8 cellular contexts compared by ENCODE assay signal in genomic region chr22:38506118-38506962, GRCh38. TPM values are rescaled to one million over a fixed set of nuclear protein-coding genes. Genes with fewer than 3 reads are reported as not detected.
DNase-seq lines count a peak whose midpoint lies in the region; ATAC-seq and TF ChIP-seq lines count a peak whose summit lies in the region.

Gene DDX17 (minus strand): TSS chr22:38506311.

- no peaks in the 10 kb centered on the region for H3K27me3 Mint-ChIP-seq in activated CD4-positive, alpha-beta T cell treated with anti-CD3 and anti-CD28 coated beads for 36 hours

- POLR2A ChIA-PET in activated CD4-positive, alpha-beta T cell treated with anti-CD3 and anti-CD28 coated beads for 36 hours (lab: Charles Lee) = no interaction called here

- ATAC-seq in HG03442 (IDR thresholded peaks at IDR 0.05; ENCODE audit: unreplicated experiment) = peak; percentile 77
- peak; percentile 89 for ATAC-seq in activated CD4-positive, alpha-beta T cell treated with anti-CD3 and anti-CD28 coated beads for 36 hours

- intact Hi-C loops in activated CD4-positive, alpha-beta T cell treated with anti-CD3 and anti-CD28 coated beads for 36 hours (cut with DNase I, micrococcal nuclease) = loop anchor here (1.0 to 5.0 kb wide), 15 partner anchors 26 to 1978 kb away; partner anchors contain the start of genes DMC1 (in 2 of the 2), GTPBP1 (in 2 of the 2), CBY1 (in 1 of the 2) and CSNK1E (in 1 of the 2)

- H3K4me1 Mint-ChIP-seq in activated CD4-positive, alpha-beta T cell treated with anti-CD3 and anti-CD28 coated beads for 36 hours = peaks cover 36% of the 10 kb centered on the region

- H3K4me3 Mint-ChIP-seq in activated CD4-positive, alpha-beta T cell treated with anti-CD3 and anti-CD28 coated beads for 36 hours = peak within 1 kb of the TSS; percentile 89

- peak; percentile 100 for DNase-seq in Ammon's horn (ENCODE audit: low spot score)
- DNase-seq in GM19238 (ENCODE audit: insufficient read length, low spot score) = peak; percentile 73
- peak; percentile 97 to 98 for DNase-seq in NCI-H524 (lab: John Stamatoyannopoulos, UW)
- peak; percentile 95 for DNase-seq in activated CD4-positive, alpha-beta T cell treated with anti-CD3 and anti-CD28 coated beads for 36 hours
- peak; percentile 97 for DNase-seq in choroid plexus epithelial cell (ENCODE audit: low read depth)
- DNase-seq in kidney epithelial cell (ENCODE audit: low read depth) = peak; percentile 60
- DNase-seq in stimulated activated CD4-positive, alpha-beta T cell treated with anti-CD3 and anti-CD28 coated beads, Interleukin-15, amount 100 ng/mL, for 48 hours (ENCODE audit: low read depth in 2 of 2) = peak; percentile 88 to 89

- peak within 1 kb of the TSS; percentile 96 for H3K4me3 ChIP-seq in choroid plexus epithelial cell (ENCODE audit: low read depth, low read length)
- peak within 1 kb of the TSS; percentile 97 for H3K4me3 ChIP-seq in kidney epithelial cell (ENCODE audit: low read depth, low read length)

- H3K36me3 ChIP-seq in kidney epithelial cell (ENCODE audit: control insufficient read depth, insufficient read depth, low read length) = no peaks in the 10 kb centered on the region

- H3K27me3 ChIP-seq in kidney epithelial cell (ENCODE audit: control insufficient read depth, insufficient read depth, low read length) = no peaks in the 10 kb centered on the region

- CTCF ChIA-PET in activated CD4-positive, alpha-beta T cell treated with anti-CD3 and anti-CD28 coated beads for 36 hours (lab: Charles Lee) = no interaction called here

- TF ChIP-seq CTCF in choroid plexus epithelial cell (conservative IDR thresholded peaks at IDR 0.05; ENCODE audit: low read depth, low read length) (no peak), kidney epithelial cell (IDR thresholded peaks at IDR 0.05; ENCODE audit: insufficient read depth, low read length, poor library complexity, severe bottlenecking) (no peak)

- peaks cover 2% of the 10 kb centered on the region for H3K9me3 Mint-ChIP-seq in activated CD4-positive, alpha-beta T cell treated with anti-CD3 and anti-CD28 coated beads for 36 hours (ENCODE audit: low read depth)

- peaks cover 43% of the 10 kb centered on the region for H3K36me3 Mint-ChIP-seq in activated CD4-positive, alpha-beta T cell treated with anti-CD3 and anti-CD28 coated beads for 36 hours (ENCODE audit: low read depth)

- H3K27ac Mint-ChIP-seq in activated CD4-positive, alpha-beta T cell treated with anti-CD3 and anti-CD28 coated beads for 36 hours = peak within 1 kb of the TSS; percentile 100

RNA-seq across cellular contexts. Expression of gene DDX17, which starts in this region (rescaled TPM):
- total RNA-seq in activated CD4-positive, alpha-beta T cell treated with anti-CD3 and anti-CD28 coated beads for 36 hours = 100 to 1,000 TPM; 259 to 328 TPM
- total RNA-seq in kidney epithelial cell = 333 and 445 TPM in 2 replicates

Comparison
In these comparisons a context has a peak if more than half of its experiments do, and no peak if none do; other contexts are left out.
1. Peak in every context shown above with its lines: DNase-seq, ATAC-seq and H3K4me3 ChIP-seq.